ENCODE assay signal across 1 cellular context in genomic region chr9:86940774-86941173, GRCh38.
TF ChIP-seq lines count a peak whose summit lies in the region.

No MANE protein-coding gene starts in this region.

TF ChIP-seq in WTC11, 78 proteins besides CTCF, POLR2A, EP300 and RAD21 (continued from another document):
- TF ChIP-seq ZNF281 (CRISPR knock-in tag; IDR thresholded peaks at IDR 0.05) (no peak), USF1 (CRISPR knock-in tag; IDR thresholded peaks at IDR 0.05) (no peak), ARID4B (CRISPR knock-in tag; IDR thresholded peaks at IDR 0.05; ENCODE audit: borderline replicate concordance) (no peak), MLX (CRISPR knock-in tag; IDR thresholded peaks at IDR 0.05) (no peak), PRRX2 (CRISPR knock-in tag; IDR thresholded peaks at IDR 0.05) (no peak), ATF2 (CRISPR knock-in tag; IDR thresholded peaks at IDR 0.05; ENCODE audit: borderline replicate concordance, low read depth) (no peak), MXD4 (CRISPR knock-in tag; IDR thresholded peaks at IDR 0.05; ENCODE audit: borderline replicate concordance) (no peak)
